In genomic region chr2:136384541-136385303, GRCh38 we compare ENCODE assay signal across 8 cellular contexts.
DNase-seq lines count a peak whose midpoint lies in the region; ATAC-seq and TF ChIP-seq lines count a peak whose summit lies in the region.

No MANE protein-coding gene starts in this region.

- DNase-seq in HT1080 (ENCODE audit: low read depth) (peak; percentile 33), OCI-M1 (lab: John Stamatoyannopoulos, UW) (peak; percentile 58), left ventricle myocardium inferior (no peak), smooth muscle cell (lab: John Stamatoyannopoulos, UW; ENCODE audit: unreplicated experiment) (no peak), UCSD-AML1 (lab: John Stamatoyannopoulos, UW; ENCODE audit: unreplicated experiment) (no peak)
- peak; percentile 51 for DNase-seq in activated naive CD4-positive, alpha-beta T cell treated with Interleukin-2 at 50 U/mL for 16 hours

- no peaks in the 10 kb centered on the region for H3K79me2 ChIP-seq in DOHH2 (ENCODE audit: control insufficient read depth, low read length)
- no peaks in the 10 kb centered on the region for H3K79me2 ChIP-seq in smooth muscle cell (ENCODE audit: low read depth)

- 43% methylated on average over 3 of the region's 3 CpGs for WGBS in smooth muscle cell (ENCODE audit: low lambda C conversion rate)

- H3K4me1 ChIP-seq in DOHH2 (ENCODE audit: control insufficient read depth, low read length), result peaks cover 63% of the 10 kb centered on the region
- H3K4me1 ChIP-seq in left ventricle myocardium inferior, result peaks cover 10% of the 10 kb centered on the region
- H3K4me1 ChIP-seq in smooth muscle cell (ENCODE audit: low read depth), result no peaks in the 10 kb centered on the region

- H3K4me3 ChIP-seq in DOHH2 (ENCODE audit: low read length) (peak overlapping the region; percentile 40), left ventricle myocardium inferior (no peak overlapping the region), smooth muscle cell (no peak overlapping the region)

- 0 out of 2 replicates have a peak, but pooled peaks cover 2% of the 10 kb centered on the region for H3K36me3 ChIP-seq in DOHH2 (ENCODE audit: control insufficient read depth, low read length)
- H3K36me3 ChIP-seq in left ventricle myocardium inferior, result no peaks in the 10 kb centered on the region
- H3K36me3 ChIP-seq in smooth muscle cell (ENCODE audit: low read depth), result no peaks in the 10 kb centered on the region

- H3K9ac ChIP-seq in smooth muscle cell (ENCODE audit: low read depth), result no peak overlapping the region

- ATAC-seq in GM21447 (IDR thresholded peaks at IDR 0.05; ENCODE audit: unreplicated experiment), result peak; percentile 41

- H4K20me1 ChIP-seq in DOHH2 (ENCODE audit: control insufficient read depth, insufficient read depth, low read depth, low read length) (no peaks in the 10 kb centered on the region), smooth muscle cell (ENCODE audit: low read depth) (no peaks in the 10 kb centered on the region)

- intact Hi-C loops in left ventricle myocardium inferior (cut with micrococcal nuclease), result no loop called here

- H2AFZ ChIP-seq in smooth muscle cell (ENCODE audit: low read depth), result peak overlapping the region; percentile 66

- H3K4me2 ChIP-seq in DOHH2 (ENCODE audit: low read length), result peak overlapping the region; percentile 57
- H3K4me2 ChIP-seq in smooth muscle cell, result no peak overlapping the region

- TF ChIP-seq CTCF in DOHH2 (IDR thresholded peaks at IDR 0.05; ENCODE audit: low read depth, low read length, poor library complexity, severe bottlenecking) (peak; percentile 91), left ventricle myocardium inferior (IDR thresholded peaks at IDR 0.05; ENCODE audit: borderline replicate concordance) (peak; percentile 65), smooth muscle cell (IDR thresholded peaks at IDR 0.05; ENCODE audit: borderline replicate concordance, insufficient read depth, poor library complexity, severe bottlenecking) (peak; percentile 67)

- H3K27me3 ChIP-seq in DOHH2 (ENCODE audit: control insufficient read depth, low read length) (no peaks in the 10 kb centered on the region), left ventricle myocardium inferior (ENCODE audit: low read depth) (no peaks in the 10 kb centered on the region), smooth muscle cell (ENCODE audit: low read depth) (no peaks in the 10 kb centered on the region)

- H3F3A ChIP-seq in DOHH2 (ENCODE audit: control insufficient read depth, insufficient read depth) (peaks cover 12% of the 10 kb centered on the region), smooth muscle cell (ENCODE audit: low read depth) (no peaks in the 10 kb centered on the region)

- H3K9me3 ChIP-seq in DOHH2 (ENCODE audit: control insufficient read depth, insufficient read depth, low read length), result no peaks in the 10 kb centered on the region
- H3K9me3 ChIP-seq in left ventricle myocardium inferior (replicated peaks), result no peaks in the 10 kb centered on the region
- no peaks in the 10 kb centered on the region for H3K9me3 ChIP-seq in smooth muscle cell (replicated peaks; ENCODE audit: low read depth)

- H3K27ac ChIP-seq in DOHH2 (ENCODE audit: low read depth, low read length) (peak overlapping the region; percentile 94), left ventricle myocardium inferior (replicated peaks) (no peak overlapping the region), smooth muscle cell (ENCODE audit: low read depth) (no peak overlapping the region)

- H3K9me2 ChIP-seq in DOHH2 (replicated peaks; ENCODE audit: control insufficient read depth, low read length), result no peaks in the 10 kb centered on the region

Comparison
In these comparisons a context has a peak if more than half of its experiments do, and no peak if none do; other contexts are left out.
1. DNase-seq: peak in HT1080 (single experiment), OCI-M1 (single experiment) and activated naive CD4-positive, alpha-beta T cell treated with Interleukin-2 at 50 U/mL for 16 hours (single experiment); none in left ventricle myocardium inferior (single experiment), smooth muscle cell (single experiment) and UCSD-AML1 (single experiment).
2. Peak in every context shown above with its lines, with median percentiles within 50 percentile points of each other: CTCF ChIP-seq.